33 cellular contexts compared by ENCODE assay signal in the genomic region with DNA sequence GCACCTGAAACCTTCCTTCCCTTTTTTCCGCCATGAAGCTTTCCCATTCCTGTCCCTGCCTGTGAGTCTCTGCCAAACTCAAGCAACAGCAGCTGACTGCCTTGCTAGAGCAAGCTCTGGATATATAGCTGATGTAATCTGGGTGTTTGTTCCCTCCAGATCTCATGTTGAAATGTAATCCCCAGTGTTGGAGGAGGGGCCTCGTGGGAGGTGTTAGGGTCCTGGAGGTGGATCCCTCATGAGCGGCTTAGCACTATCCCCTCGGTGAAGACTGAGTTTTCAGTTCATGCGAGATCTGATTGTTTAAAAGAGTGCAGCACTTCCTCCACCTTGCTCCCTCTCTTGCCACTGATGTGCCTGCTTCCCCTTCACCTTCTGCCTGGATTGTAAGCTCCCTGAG.
"Had no signal": no experiment of that assay in that cellular context is flagged by ENCODE, and none has a peak within 500 bp of the region (broad histone marks: within the 10 kb centered on the region; RNA-seq: fewer than 3 reads in every experiment).

No MANE protein-coding gene starts in this region.

- H3K9me3 ChIP-seq: ascending aorta, breast epithelium, colonic mucosa, esophagus squamous epithelium, heart right ventricle had no signal

- H3K4me3 ChIP-seq: ascending aorta, breast epithelium, cardiac muscle cell, colonic mucosa, esophagus squamous epithelium, gastroesophageal sphincter, heart right ventricle had no signal

- H3K9me3 Mint-ChIP-seq: activated B cell treated with CpG ODN at 0.5 μM for 24 hours; activated CD8-positive, alpha-beta T cell treated with anti-CD3 and anti-CD28 coated beads for 36 hours; activated naive CD8-positive, alpha-beta T cell treated with anti-CD3 and anti-CD28 coated beads, Interleukin-2, amount 10 ng/mL, durations not matched to agents 7 days and 5 days; activated T-helper 1 cell treated with anti-CD3 and anti-CD28 coated beads, Interleukin-12 subunit alpha, Interleukin-12 subunit beta, Interleukin-2, Interleukin-4 antibody, amounts not matched to agents 30 ng/mL and 10 ng/mL and 1 ng/mL, durations not matched to agents 14 hours and 24 hours and 36 hours; activated T-helper 2 cell treated with anti-CD3 and anti-CD28 coated beads, Interferon-gamma antibody, Interleukin-2, Interleukin-4, amounts not matched to agents 10 μg/mL and 5 μg/mL and 100 μg/mL, durations not matched to agents 14 hours and 24 hours and 36 hours; T-helper 2 cell treated with Interferon-gamma antibody and Interleukin-4, amounts not matched to agents 5 μg/mL and 100 μg/mL, for 36 hours had no signal

- H3K4me1 ChIP-seq: breast epithelium, colonic mucosa, esophagus squamous epithelium, gastroesophageal sphincter, heart right ventricle had no signal

- H3K27me3 ChIP-seq: ascending aorta, breast epithelium, cardiac muscle cell, colonic mucosa, esophagus squamous epithelium, heart right ventricle had no signal

- H3K27me3 Mint-ChIP-seq: activated B cell treated with CpG ODN at 0.5 μM for 24 hours; activated CD8-positive, alpha-beta memory T cell treated with anti-CD3 and anti-CD28 coated beads, Interleukin-2, amount 10 ng/mL, durations not matched to agents 7 days and 5 days; activated naive CD4-positive, alpha-beta T cell treated with anti-CD3 and anti-CD28 coated beads, Interleukin-2, amount 10 ng/mL, durations not matched to agents 7 days and 5 days; activated naive CD8-positive, alpha-beta T cell treated with anti-CD3 and anti-CD28 coated beads, Interleukin-2, amount 10 ng/mL, durations not matched to agents 7 days and 5 days; brain had no signal

- H3K4me3 Mint-ChIP-seq: activated B cell treated with CpG ODN at 0.5 μM for 24 hours; activated CD8-positive, alpha-beta memory T cell treated with anti-CD3 and anti-CD28 coated beads, Interleukin-2, amount 10 ng/mL, durations not matched to agents 7 days and 5 days; activated CD8-positive, alpha-beta T cell treated with anti-CD3 and anti-CD28 coated beads for 36 hours; activated naive CD4-positive, alpha-beta T cell treated with anti-CD3 and anti-CD28 coated beads, Interleukin-2, amount 10 ng/mL, durations not matched to agents 7 days and 5 days; activated naive CD8-positive, alpha-beta T cell treated with anti-CD3 and anti-CD28 coated beads, Interleukin-2, amount 10 ng/mL, durations not matched to agents 7 days and 5 days; activated T-helper 1 cell treated with anti-CD3 and anti-CD28 coated beads, Interleukin-12 subunit alpha, Interleukin-12 subunit beta, Interleukin-2, Interleukin-4 antibody, amounts not matched to agents 30 ng/mL and 10 ng/mL and 1 ng/mL, durations not matched to agents 14 hours and 24 hours and 36 hours; brain; T-helper 17 cell; T-helper 2 cell treated with Interferon-gamma antibody and Interleukin-4, amounts not matched to agents 5 μg/mL and 100 μg/mL, for 36 hours had no signal

- DNase-seq: activated B cell treated with CpG ODN at 0.5 μM for 24 hours; activated CD4-positive, alpha-beta T cell treated with anti-CD3 and anti-CD28 coated beads for 48 hours; activated CD4-positive, alpha-beta T cell treated with anti-CD3 and anti-CD28 coated beads, Interleukin-2, amount 50 U/mL, for 1 hour; activated CD4-positive, alpha-beta T cell treated with anti-CD3 and anti-CD28 coated beads, Interleukin-2, amount 50 U/mL, for 48 hours; activated CD8-positive, alpha-beta memory T cell treated with anti-CD3 and anti-CD28 coated beads, Interleukin-2, amount 10 ng/mL, durations not matched to agents 7 days and 5 days; activated CD8-positive, alpha-beta memory T cell treated with anti-CD3 and anti-CD28 coated beads, Interleukin-2, amount 50 U/mL, for 4 hours; activated CD8-positive, alpha-beta T cell treated with anti-CD3 and anti-CD28 coated beads for 36 hours; activated effector memory CD4-positive, alpha-beta T cell treated with anti-CD3 and anti-CD28 coated beads, Interleukin-2, amount 50 U/mL, for 16 hours; activated naive CD4-positive, alpha-beta T cell treated with anti-CD3 and anti-CD28 coated beads, Interleukin-2, amount 10 ng/mL, durations not matched to agents 7 days and 5 days; activated naive CD8-positive, alpha-beta T cell treated with anti-CD3 and anti-CD28 coated beads, Interleukin-2, amount 10 ng/mL, durations not matched to agents 7 days and 5 days; activated T-cell treated with anti-CD3 and anti-CD28 coated beads, Interleukin-2, amount 50 U/mL, for 1 hour; activated T-cell treated with anti-CD3 and anti-CD28 coated beads, Interleukin-2, amount 50 U/mL, for 48 hours; central memory CD4-positive, alpha-beta T cell; cerebellar nuclear complex; colonic mucosa; effector CD8-positive, alpha-beta T cell; esophagus squamous epithelium; foreskin melanocyte; heart right ventricle; T-helper 1 cell; T-helper 17 cell; T1000 had no signal

- H3K27ac Mint-ChIP-seq: activated B cell treated with CpG ODN at 0.5 μM for 24 hours; activated CD8-positive, alpha-beta memory T cell treated with anti-CD3 and anti-CD28 coated beads, Interleukin-2, amount 10 ng/mL, durations not matched to agents 7 days and 5 days; activated CD8-positive, alpha-beta T cell treated with anti-CD3 and anti-CD28 coated beads for 36 hours; activated naive CD4-positive, alpha-beta T cell treated with anti-CD3 and anti-CD28 coated beads, Interleukin-2, amount 10 ng/mL, durations not matched to agents 7 days and 5 days; activated naive CD4-positive, alpha-beta T cell treated with anti-CD3 and anti-CD28 coated beads, Interleukin-2, amount 50 U/mL, for 72 hours; activated naive CD8-positive, alpha-beta T cell treated with anti-CD3 and anti-CD28 coated beads, Interleukin-2, amount 10 ng/mL, durations not matched to agents 7 days and 5 days; activated T-helper 1 cell treated with anti-CD3 and anti-CD28 coated beads, Interleukin-12 subunit alpha, Interleukin-12 subunit beta, Interleukin-2, Interleukin-4 antibody, amounts not matched to agents 30 ng/mL and 10 ng/mL and 1 ng/mL, durations not matched to agents 14 hours and 24 hours and 36 hours; activated T-helper 2 cell treated with anti-CD3 and anti-CD28 coated beads, Interferon-gamma antibody, Interleukin-2, Interleukin-4, amounts not matched to agents 10 μg/mL and 5 μg/mL and 100 μg/mL, durations not matched to agents 14 hours and 24 hours and 36 hours; T-helper 17 cell; T-helper 2 cell treated with Interferon-gamma antibody and Interleukin-4, amounts not matched to agents 5 μg/mL and 100 μg/mL, for 36 hours had no signal

- H3K36me3 ChIP-seq: breast epithelium, cardiac muscle cell, colonic mucosa, esophagus squamous epithelium, gastroesophageal sphincter, heart right ventricle had no signal

- H3K27ac ChIP-seq: ascending aorta, breast epithelium, cardiac muscle cell, colonic mucosa, epithelial cell of prostate, esophagus squamous epithelium, gastroesophageal sphincter, heart right ventricle had no signal

- H3K36me3 Mint-ChIP-seq: activated CD8-positive, alpha-beta memory T cell treated with anti-CD3 and anti-CD28 coated beads, Interleukin-2, amount 10 ng/mL, durations not matched to agents 7 days and 5 days; activated naive CD4-positive, alpha-beta T cell treated with anti-CD3 and anti-CD28 coated beads, Interleukin-2, amount 10 ng/mL, durations not matched to agents 7 days and 5 days; activated naive CD4-positive, alpha-beta T cell treated with anti-CD3 and anti-CD28 coated beads, Interleukin-2, amount 50 U/mL, for 72 hours; activated naive CD8-positive, alpha-beta T cell treated with anti-CD3 and anti-CD28 coated beads, Interleukin-2, amount 10 ng/mL, durations not matched to agents 7 days and 5 days; brain had no signal

- H3K4me1 Mint-ChIP-seq: activated B cell treated with CpG ODN at 0.5 μM for 24 hours; activated CD8-positive, alpha-beta memory T cell treated with anti-CD3 and anti-CD28 coated beads, Interleukin-2, amount 10 ng/mL, durations not matched to agents 7 days and 5 days; activated naive CD4-positive, alpha-beta T cell treated with anti-CD3 and anti-CD28 coated beads, Interleukin-2, amount 10 ng/mL, durations not matched to agents 7 days and 5 days; activated naive CD8-positive, alpha-beta T cell treated with anti-CD3 and anti-CD28 coated beads, Interleukin-2, amount 10 ng/mL, durations not matched to agents 7 days and 5 days; T-helper 17 cell had no signal

- ATAC-seq: activated CD4-positive, CD25-positive, alpha-beta regulatory T cell treated with anti-CD3 and anti-CD28 coated beads, Interleukin-2, amount 50 U/mL, for 24 hours; activated CD8-positive, alpha-beta memory T cell treated with anti-CD3 and anti-CD28 coated beads, Interleukin-2, amount 10 ng/mL, durations not matched to agents 7 days and 5 days; activated CD8-positive, alpha-beta T cell treated with anti-CD3 and anti-CD28 coated beads for 36 hours; activated naive CD4-positive, alpha-beta T cell treated with anti-CD3 and anti-CD28 coated beads, Interleukin-2, amount 50 U/mL, for 72 hours; gastroesophageal sphincter; heart right ventricle; T-helper 17 cell had no signal
